Comparison of ENCODE assay signal across 1 cellular context in the genomic region with DNA sequence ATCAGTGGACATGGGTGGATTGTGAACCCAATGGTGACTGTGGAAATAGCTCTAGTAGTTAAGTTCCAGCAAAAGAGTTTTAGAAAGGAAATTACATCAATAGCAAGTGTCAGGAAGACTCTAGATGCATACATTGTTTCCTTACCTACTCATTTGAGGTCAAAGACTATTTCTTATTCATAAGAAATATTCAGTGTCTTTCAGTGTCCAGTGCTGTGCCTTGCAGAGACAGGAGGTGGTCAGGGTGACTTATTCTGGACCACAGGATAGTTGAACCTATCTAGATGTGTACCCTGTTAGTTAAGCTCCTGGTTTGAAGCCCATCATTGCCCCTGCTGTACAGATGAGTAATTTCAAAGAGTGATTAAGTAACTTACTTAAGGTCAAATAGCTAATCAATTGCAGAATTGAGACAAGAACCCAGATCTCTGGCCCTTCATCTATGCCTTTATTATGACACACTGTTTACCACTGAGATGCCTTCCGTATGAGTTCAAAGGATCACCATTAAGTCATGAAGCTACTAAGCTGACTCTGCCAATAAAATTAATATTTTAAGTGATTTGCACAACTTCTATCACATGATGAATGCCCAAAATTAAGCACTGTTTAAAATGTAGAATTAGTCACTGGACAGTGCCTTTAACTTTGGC.
TF ChIP-seq lines count a peak whose summit lies in the region.

No MANE protein-coding gene starts in this region.

TF ChIP-seq in SK-N-SH treated with all-trans-retinoic acid at 6 μM for 48 hours, 23 proteins besides CTCF, POLR2A, EP300 and RAD21 (continued from another document):
- TF ChIP-seq, protein P1, sequence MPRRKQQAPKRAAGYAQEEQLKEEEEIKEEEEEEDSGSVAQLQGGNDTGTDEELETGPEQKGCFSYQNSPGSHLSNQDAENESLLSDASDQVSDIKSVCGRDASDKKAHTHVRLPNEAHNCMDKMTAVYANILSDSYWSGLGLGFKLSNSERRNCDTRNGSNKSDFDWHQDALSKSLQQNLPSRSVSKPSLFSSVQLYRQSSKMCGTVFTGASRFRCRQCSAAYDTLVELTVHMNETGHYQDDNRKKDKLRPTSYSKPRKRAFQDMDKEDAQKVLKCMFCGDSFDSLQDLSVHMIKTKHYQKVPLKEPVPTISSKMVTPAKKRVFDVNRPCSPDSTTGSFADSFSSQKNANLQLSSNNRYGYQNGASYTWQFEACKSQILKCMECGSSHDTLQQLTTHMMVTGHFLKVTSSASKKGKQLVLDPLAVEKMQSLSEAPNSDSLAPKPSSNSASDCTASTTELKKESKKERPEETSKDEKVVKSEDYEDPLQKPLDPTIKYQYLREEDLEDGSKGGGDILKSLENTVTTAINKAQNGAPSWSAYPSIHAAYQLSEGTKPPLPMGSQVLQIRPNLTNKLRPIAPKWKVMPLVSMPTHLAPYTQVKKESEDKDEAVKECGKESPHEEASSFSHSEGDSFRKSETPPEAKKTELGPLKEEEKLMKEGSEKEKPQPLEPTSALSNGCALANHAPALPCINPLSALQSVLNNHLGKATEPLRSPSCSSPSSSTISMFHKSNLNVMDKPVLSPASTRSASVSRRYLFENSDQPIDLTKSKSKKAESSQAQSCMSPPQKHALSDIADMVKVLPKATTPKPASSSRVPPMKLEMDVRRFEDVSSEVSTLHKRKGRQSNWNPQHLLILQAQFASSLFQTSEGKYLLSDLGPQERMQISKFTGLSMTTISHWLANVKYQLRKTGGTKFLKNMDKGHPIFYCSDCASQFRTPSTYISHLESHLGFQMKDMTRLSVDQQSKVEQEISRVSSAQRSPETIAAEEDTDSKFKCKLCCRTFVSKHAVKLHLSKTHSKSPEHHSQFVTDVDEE (CRISPR knock-in tag; IDR thresholded peaks at IDR 0.05): no peak
- no peak for TF ChIP-seq ARNTL (CRISPR knock-in tag; IDR thresholded peaks at IDR 0.05; ENCODE audit: borderline replicate concordance, low read depth)
- TF ChIP-seq, protein P2, sequence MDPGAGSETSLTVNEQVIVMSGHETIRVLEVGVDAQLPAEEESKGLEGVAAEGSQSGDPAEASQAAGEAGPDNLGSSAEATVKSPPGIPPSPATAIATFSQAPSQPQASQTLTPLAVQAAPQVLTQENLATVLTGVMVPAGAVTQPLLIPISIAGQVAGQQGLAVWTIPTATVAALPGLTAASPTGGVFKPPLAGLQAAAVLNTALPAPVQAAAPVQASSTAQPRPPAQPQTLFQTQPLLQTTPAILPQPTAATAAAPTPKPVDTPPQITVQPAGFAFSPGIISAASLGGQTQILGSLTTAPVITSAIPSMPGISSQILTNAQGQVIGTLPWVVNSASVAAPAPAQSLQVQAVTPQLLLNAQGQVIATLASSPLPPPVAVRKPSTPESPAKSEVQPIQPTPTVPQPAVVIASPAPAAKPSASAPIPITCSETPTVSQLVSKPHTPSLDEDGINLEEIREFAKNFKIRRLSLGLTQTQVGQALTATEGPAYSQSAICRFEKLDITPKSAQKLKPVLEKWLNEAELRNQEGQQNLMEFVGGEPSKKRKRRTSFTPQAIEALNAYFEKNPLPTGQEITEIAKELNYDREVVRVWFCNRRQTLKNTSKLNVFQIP (CRISPR knock-in tag; IDR thresholded peaks at IDR 0.05; ENCODE audit: borderline replicate concordance, low read depth): no peak
- TF ChIP-seq, protein P3, sequence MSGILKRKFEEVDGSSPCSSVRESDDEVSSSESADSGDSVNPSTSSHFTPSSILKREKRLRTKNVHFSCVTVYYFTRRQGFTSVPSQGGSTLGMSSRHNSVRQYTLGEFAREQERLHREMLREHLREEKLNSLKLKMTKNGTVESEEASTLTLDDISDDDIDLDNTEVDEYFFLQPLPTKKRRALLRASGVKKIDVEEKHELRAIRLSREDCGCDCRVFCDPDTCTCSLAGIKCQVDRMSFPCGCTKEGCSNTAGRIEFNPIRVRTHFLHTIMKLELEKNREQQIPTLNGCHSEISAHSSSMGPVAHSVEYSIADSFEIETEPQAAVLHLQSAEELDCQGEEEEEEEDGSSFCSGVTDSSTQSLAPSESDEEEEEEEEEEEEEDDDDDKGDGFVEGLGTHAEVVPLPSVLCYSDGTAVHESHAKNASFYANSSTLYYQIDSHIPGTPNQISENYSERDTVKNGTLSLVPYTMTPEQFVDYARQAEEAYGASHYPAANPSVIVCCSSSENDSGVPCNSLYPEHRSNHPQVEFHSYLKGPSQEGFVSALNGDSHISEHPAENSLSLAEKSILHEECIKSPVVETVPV (CRISPR knock-in tag; IDR thresholded peaks at IDR 0.05): no peak
- TF ChIP-seq ESRRG (CRISPR knock-in tag; IDR thresholded peaks at IDR 0.05): no peak
- TF ChIP-seq ZFP3 (CRISPR knock-in tag; IDR thresholded peaks at IDR 0.05): no peak
- TF ChIP-seq CSDC2 (CRISPR knock-in tag; IDR thresholded peaks at IDR 0.05): no peak
- TF ChIP-seq BACH2 (CRISPR knock-in tag; IDR thresholded peaks at IDR 0.05; ENCODE audit: borderline replicate concordance): no peak
- TF ChIP-seq, protein P4, sequence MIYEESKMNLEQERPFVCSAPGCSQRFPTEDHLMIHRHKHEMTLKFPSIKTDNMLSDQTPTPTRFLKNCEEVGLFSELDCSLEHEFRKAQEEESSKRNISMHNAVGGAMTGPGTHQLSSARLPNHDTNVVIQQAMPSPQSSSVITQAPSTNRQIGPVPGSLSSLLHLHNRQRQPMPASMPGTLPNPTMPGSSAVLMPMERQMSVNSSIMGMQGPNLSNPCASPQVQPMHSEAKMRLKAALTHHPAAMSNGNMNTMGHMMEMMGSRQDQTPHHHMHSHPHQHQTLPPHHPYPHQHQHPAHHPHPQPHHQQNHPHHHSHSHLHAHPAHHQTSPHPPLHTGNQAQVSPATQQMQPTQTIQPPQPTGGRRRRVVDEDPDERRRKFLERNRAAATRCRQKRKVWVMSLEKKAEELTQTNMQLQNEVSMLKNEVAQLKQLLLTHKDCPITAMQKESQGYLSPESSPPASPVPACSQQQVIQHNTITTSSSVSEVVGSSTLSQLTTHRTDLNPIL (CRISPR knock-in tag; IDR thresholded peaks at IDR 0.05; ENCODE audit: low read depth): no peak
- no peak for TF ChIP-seq ZNF8 (CRISPR knock-in tag; IDR thresholded peaks at IDR 0.05)
- no peak for TF ChIP-seq SNAI2 (CRISPR knock-in tag; IDR thresholded peaks at IDR 0.05)
- no peak for TF ChIP-seq ZNF70 (CRISPR knock-in tag; IDR thresholded peaks at IDR 0.05)
